3 cellular contexts compared by ENCODE assay signal in the genomic region with DNA sequence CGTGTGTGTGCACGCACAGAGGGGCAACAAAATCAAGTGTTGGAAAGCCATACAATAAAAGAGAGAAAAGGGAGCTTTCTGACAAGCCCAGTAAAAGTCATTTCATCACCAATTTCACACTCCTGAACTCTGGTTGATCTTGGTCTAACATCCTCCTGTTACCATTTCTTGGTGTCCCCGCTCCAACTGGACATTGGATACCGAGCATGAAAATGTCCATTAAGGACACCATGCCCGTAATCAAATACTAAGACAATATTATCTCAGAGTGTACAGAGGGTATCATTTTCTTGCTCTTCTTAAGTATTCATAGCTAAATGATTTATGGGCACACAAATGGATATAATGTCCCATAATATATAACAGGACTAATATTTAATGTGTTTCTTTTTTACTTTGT.
"Had no signal": no experiment of that assay in that cellular context is flagged by ENCODE, and none has a peak within 500 bp of the region (broad histone marks: within the 10 kb centered on the region; RNA-seq: fewer than 3 reads in every experiment).

No MANE protein-coding gene starts in this region.

- H3K4me3 ChIP-seq: GM12878 had no signal

- DNase-seq: GDM1, GF-D8 had no signal
